In the genomic region with DNA sequence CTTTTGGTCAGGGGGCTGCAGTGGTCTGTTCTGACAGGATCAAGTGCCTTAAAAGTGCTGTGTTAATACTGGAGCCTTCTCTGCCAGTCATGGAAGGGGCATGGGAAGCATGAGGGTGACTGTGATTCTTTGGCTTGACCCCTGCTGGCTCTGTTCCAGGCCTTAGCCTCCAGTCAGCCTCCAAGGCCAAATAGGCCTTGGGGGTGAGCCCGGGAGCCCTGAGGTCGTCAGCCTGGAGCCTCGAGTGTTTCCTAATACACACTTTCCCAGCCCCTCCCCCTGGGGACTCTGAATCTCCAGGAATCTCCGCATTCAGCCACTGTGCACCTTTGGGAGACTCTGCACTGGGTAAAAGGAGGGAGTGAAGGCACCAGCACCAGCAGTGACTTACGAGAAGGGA, we compare ENCODE assay signal across 20 cellular contexts. TPM values are rescaled to one million over a fixed set of nuclear protein-coding genes. Genes with fewer than 3 reads are reported as not detected.
DNase-seq lines count a peak whose midpoint lies in the region; ATAC-seq, FAIRE-seq and TF ChIP-seq lines count a peak whose summit lies in the region.
"Had no signal": no experiment of that assay in that cellular context is flagged by ENCODE, and none has a peak within 500 bp of the region (broad histone marks: within the 10 kb centered on the region; RNA-seq: fewer than 3 reads in every experiment).

No MANE protein-coding gene starts in this region.

- H3K27me3 Mint-ChIP-seq in activated CD8-positive, alpha-beta T cell treated with anti-CD3 and anti-CD28 coated beads, Interleukin-2, amount 10 ng/mL, durations not matched to agents 7 days and 5 days (ENCODE audit: low read depth): no peaks in the 10 kb centered on the region
- H3K27me3 Mint-ChIP-seq in activated CD8-positive, alpha-beta T cell treated with anti-CD3 and anti-CD28 coated beads for 36 hours: no peaks in the 10 kb centered on the region
- H3K27me3 Mint-ChIP-seq in stimulated activated naive B cell treated with anti-CD40 and anti-IgM and Interleukin-4, amounts not matched to agents 10 μg/mL and 1 μg/mL and 100 μg/mL, for 72 hours: no peaks in the 10 kb centered on the region

- peak overlapping the region; percentile 98 for H3K27ac Mint-ChIP-seq in activated CD8-positive, alpha-beta T cell treated with anti-CD3 and anti-CD28 coated beads, Interleukin-2, amount 10 ng/mL, durations not matched to agents 7 days and 5 days
- H3K27ac Mint-ChIP-seq in activated CD8-positive, alpha-beta T cell treated with anti-CD3 and anti-CD28 coated beads for 36 hours: no peak overlapping the region
- H3K27ac Mint-ChIP-seq in stimulated activated naive B cell treated with anti-CD40 and anti-IgM and Interleukin-4, amounts not matched to agents 10 μg/mL and 1 μg/mL and 100 μg/mL, for 72 hours: peak overlapping the region; percentile 26

- peak overlapping the region; percentile 80 for H3K4me3 Mint-ChIP-seq in activated CD8-positive, alpha-beta T cell treated with anti-CD3 and anti-CD28 coated beads, Interleukin-2, amount 10 ng/mL, durations not matched to agents 7 days and 5 days
- H3K4me3 Mint-ChIP-seq in activated CD8-positive, alpha-beta T cell treated with anti-CD3 and anti-CD28 coated beads for 36 hours: no peak overlapping the region
- H3K4me3 Mint-ChIP-seq in stimulated activated naive B cell treated with anti-CD40 and anti-IgM and Interleukin-4, amounts not matched to agents 10 μg/mL and 1 μg/mL and 100 μg/mL, for 72 hours: no peak overlapping the region

- no peaks in the 10 kb centered on the region for H3K9me2 ChIP-seq in Karpas-422 (replicated peaks; ENCODE audit: insufficient read depth, low read length)
- no peaks in the 10 kb centered on the region for H3K9me2 ChIP-seq in hepatocyte (replicated peaks; ENCODE audit: insufficient read depth)

- H3K9ac ChIP-seq in Karpas-422 (ENCODE audit: low read length): no peak overlapping the region

- 79% methylated on average over 5 of the region's 5 CpGs for WGBS in hepatocyte (ENCODE audit: low lambda C conversion rate, missing lambda C conversion rate)

- H4K20me1 ChIP-seq in Karpas-422 (ENCODE audit: insufficient read depth, low read depth, low read length) (no peaks in the 10 kb centered on the region), hepatocyte (ENCODE audit: insufficient read depth, poor library complexity, severe bottlenecking) (no peaks in the 10 kb centered on the region)

- H2AFZ ChIP-seq in Karpas-422 (ENCODE audit: low read length): 0 out of 2 replicates have a peak overlapping the region, but pooled peaks have one; percentile 48
- H2AFZ ChIP-seq in hepatocyte: no peak overlapping the region

- intact Hi-C loops in activated CD8-positive, alpha-beta T cell treated with anti-CD3 and anti-CD28 coated beads for 36 hours (cut with micrococcal nuclease): no loop called here
- intact Hi-C loops in left lung (cut with DNase I): loop anchor here (10.0 kb wide), 2 partner anchors 165 to 275 kb away; no protein-coding TSS in a partner anchor

- H3K4me1 Mint-ChIP-seq in activated CD8-positive, alpha-beta T cell treated with anti-CD3 and anti-CD28 coated beads, Interleukin-2, amount 10 ng/mL, durations not matched to agents 7 days and 5 days (ENCODE audit: low read depth): peaks cover 81% of the 10 kb centered on the region
- H3K4me1 Mint-ChIP-seq in activated CD8-positive, alpha-beta T cell treated with anti-CD3 and anti-CD28 coated beads for 36 hours (ENCODE audit: low read depth): peaks cover 47% of the 10 kb centered on the region
- H3K4me1 Mint-ChIP-seq in stimulated activated naive B cell treated with anti-CD40 and anti-IgM and Interleukin-4, amounts not matched to agents 10 μg/mL and 1 μg/mL and 100 μg/mL, for 72 hours: peaks cover 21 to 27% of the 10 kb centered on the region in 2 donors

- POLR2A ChIA-PET in activated CD8-positive, alpha-beta T cell treated with anti-CD3 and anti-CD28 coated beads, Interleukin-2, amount 10 ng/mL, durations not matched to agents 7 days and 5 days (lab: Charles Lee): no interaction called here
- POLR2A ChIA-PET in activated CD8-positive, alpha-beta T cell treated with anti-CD3 and anti-CD28 coated beads for 36 hours (lab: Charles Lee): interaction anchor here (1.5 kb wide), 1 partner anchor 90 kb away, joined by 4 read pairs; no protein-coding TSS in a partner anchor

- no peaks in the 10 kb centered on the region for H3K9me3 Mint-ChIP-seq in activated CD8-positive, alpha-beta T cell treated with anti-CD3 and anti-CD28 coated beads, Interleukin-2, amount 10 ng/mL, durations not matched to agents 7 days and 5 days (ENCODE audit: insufficient read depth)
- no peaks in the 10 kb centered on the region for H3K9me3 Mint-ChIP-seq in activated CD8-positive, alpha-beta T cell treated with anti-CD3 and anti-CD28 coated beads for 36 hours
- H3K9me3 Mint-ChIP-seq in stimulated activated naive B cell treated with anti-CD40 and anti-IgM and Interleukin-4, amounts not matched to agents 10 μg/mL and 1 μg/mL and 100 μg/mL, for 72 hours: no peaks in the 10 kb centered on the region

- H3K27ac ChIP-seq in Karpas-422 (ENCODE audit: low read length): no peak overlapping the region
- H3K27ac ChIP-seq in hepatocyte: peak overlapping the region; percentile 93
- H3K27ac ChIP-seq in left lung: no peak overlapping the region
- H3K27ac ChIP-seq: foreskin keratinocyte, left ventricle myocardium inferior, SK-N-MC, upper lobe of right lung had no signal

- no peak overlapping the region for H3K4me2 ChIP-seq in Karpas-422 (ENCODE audit: low read depth, low read length, poor library complexity, severe bottlenecking)
- no peak overlapping the region for H3K4me2 ChIP-seq in hepatocyte

- no peak for DNase-seq in activated CD8-positive, alpha-beta T cell treated with anti-CD3 and anti-CD28 coated beads, Interleukin-2, amount 10 ng/mL, durations not matched to agents 7 days and 5 days
- DNase-seq in activated CD8-positive, alpha-beta T cell treated with anti-CD3 and anti-CD28 coated beads for 36 hours: no peak
- DNase-seq in Karpas-422: no peak
- DNase-seq in hepatocyte (ENCODE audit: low spot score): no peak
- DNase-seq in stimulated activated naive B cell treated with anti-CD40 and anti-IgM and Interleukin-4, amounts not matched to agents 10 μg/mL and 1 μg/mL and 100 μg/mL, for 72 hours: no peak
- DNase-seq in left lung: no peak
- DNase-seq in stimulated activated CD4-positive, alpha-beta T cell treated with anti-CD3 and anti-CD28 coated beads, Interleukin-2, amount 100 ng/mL, for 24 hours: no peak
- no peak for DNase-seq in GM12892 (ENCODE audit: insufficient read length)
- DNase-seq: activated CD4-positive, alpha-beta T cell treated with anti-CD3 and anti-CD28 coated beads, Interleukin-2, amount 50 U/mL, for 4 hours; foreskin keratinocyte; left ventricle myocardium inferior; NCI-H2171; NCI-H748 treated with DMSO at 0.1 percent for 48 hours; upper lobe of right lung had no signal

- no peak for TF ChIP-seq POLR2A in GM12892 (IDR thresholded peaks at IDR 0.05; ENCODE audit: low read depth, low read length)

- no peaks in the 10 kb centered on the region for H3K27me3 ChIP-seq in Karpas-422 (ENCODE audit: low read length)
- no peaks in the 10 kb centered on the region for H3K27me3 ChIP-seq in hepatocyte
- H3K27me3 ChIP-seq in left lung: no peaks in the 10 kb centered on the region
- H3K27me3 ChIP-seq: foreskin keratinocyte, upper lobe of right lung had no signal

- H3K4me3 ChIP-seq in Karpas-422 (ENCODE audit: low read length): no peak overlapping the region
- no peak overlapping the region for H3K4me3 ChIP-seq in hepatocyte
- no peak overlapping the region for H3K4me3 ChIP-seq in left lung
- H3K4me3 ChIP-seq: HAP-1, left ventricle myocardium inferior, SK-N-MC, upper lobe of right lung had no signal

- H3K36me3 Mint-ChIP-seq in activated CD8-positive, alpha-beta T cell treated with anti-CD3 and anti-CD28 coated beads, Interleukin-2, amount 10 ng/mL, durations not matched to agents 7 days and 5 days (ENCODE audit: low read depth): no peaks in the 10 kb centered on the region
- no peaks in the 10 kb centered on the region for H3K36me3 Mint-ChIP-seq in activated CD8-positive, alpha-beta T cell treated with anti-CD3 and anti-CD28 coated beads for 36 hours (ENCODE audit: low read depth)
- H3K36me3 Mint-ChIP-seq in stimulated activated naive B cell treated with anti-CD40 and anti-IgM and Interleukin-4, amounts not matched to agents 10 μg/mL and 1 μg/mL and 100 μg/mL, for 72 hours: no peaks in the 10 kb centered on the region

- CTCF ChIA-PET in activated CD8-positive, alpha-beta T cell treated with anti-CD3 and anti-CD28 coated beads, Interleukin-2, amount 10 ng/mL, durations not matched to agents 7 days and 5 days (lab: Charles Lee): interaction anchor here (1.5 to 5.1 kb wide), 4 partner anchors 8 to 163 kb away, joined by 6 to 35 read pairs (median 10); no protein-coding TSS in a partner anchor
- CTCF ChIA-PET in activated CD8-positive, alpha-beta T cell treated with anti-CD3 and anti-CD28 coated beads for 36 hours (lab: Charles Lee): interaction anchor here (1.2 to 3.2 kb wide), 5 partner anchors 8 to 225 kb away, joined by 3 to 12 read pairs (median 5); no protein-coding TSS in a partner anchor

- FAIRE-seq in GM12892 (lab: Jason Lieb, UNC): no peak
- FAIRE-seq: astrocyte, colon, RCC 7860 had no signal

- H3K4me1 ChIP-seq in Karpas-422 (ENCODE audit: low read length) (peaks cover 11% of the 10 kb centered on the region), hepatocyte (ENCODE audit: insufficient read depth) (peaks cover 6% of the 10 kb centered on the region), left lung (peaks cover 0 to 13% of the 10 kb centered on the region in 2 donors)
- H3K4me1 ChIP-seq: HAP-1 had no signal

- no peak for ATAC-seq in activated CD8-positive, alpha-beta T cell treated with anti-CD3 and anti-CD28 coated beads, Interleukin-2, amount 10 ng/mL, durations not matched to agents 7 days and 5 days
- ATAC-seq in activated CD8-positive, alpha-beta T cell treated with anti-CD3 and anti-CD28 coated beads for 36 hours: no peak
- no peak for ATAC-seq in stimulated activated naive B cell treated with anti-CD40 and anti-IgM and Interleukin-4, amounts not matched to agents 10 μg/mL and 1 μg/mL and 100 μg/mL, for 72 hours (replicated peaks)
- ATAC-seq in left lung: no peak
- ATAC-seq: foreskin keratinocyte had no signal

- H3K79me2 ChIP-seq in Karpas-422 (ENCODE audit: low read length) (no peaks in the 10 kb centered on the region), hepatocyte (no peaks in the 10 kb centered on the region)

- no peak for TF ChIP-seq CTCF in activated CD8-positive, alpha-beta T cell treated with anti-CD3 and anti-CD28 coated beads for 36 hours (IDR thresholded peaks at IDR 0.05)
- TF ChIP-seq CTCF in hepatocyte (IDR thresholded peaks at IDR 0.05; ENCODE audit: poor library complexity) (no peak), left lung (IDR thresholded peaks at IDR 0.05) (no peak)

- H3K36me3 ChIP-seq in Karpas-422 (ENCODE audit: insufficient read depth, low read length) (no peaks in the 10 kb centered on the region), hepatocyte (replicated peaks; ENCODE audit: insufficient read depth, low read depth) (no peaks in the 10 kb centered on the region), left lung (no peaks in the 10 kb centered on the region)
- H3K36me3 ChIP-seq: HAP-1, left ventricle myocardium inferior, upper lobe of right lung had no signal

- no peaks in the 10 kb centered on the region for H3K9me3 ChIP-seq in Karpas-422 (ENCODE audit: low read length)
- H3K9me3 ChIP-seq in hepatocyte (ENCODE audit: low read depth): no peaks in the 10 kb centered on the region
- H3K9me3 ChIP-seq in left lung: no peaks in the 10 kb centered on the region
- H3K9me3 ChIP-seq: HAP-1, left ventricle myocardium inferior, upper lobe of right lung had no signal

RNA-seq across cellular contexts. Expression of gene HKDC1, which starts 10.0 kb away (rescaled TPM):
- 1 to 10 TPM; 1.4 to 1.8 TPM for total RNA-seq in activated CD8-positive, alpha-beta T cell treated with anti-CD3 and anti-CD28 coated beads, Interleukin-2, amount 10 ng/mL, durations not matched to agents 7 days and 5 days
- total RNA-seq in activated CD8-positive, alpha-beta T cell treated with anti-CD3 and anti-CD28 coated beads for 36 hours: under 1 TPM in 1 of 2 experiments, not detected in 1; 0.40 TPM
- total RNA-seq in Karpas-422 (2014; rRNA removed; shearing (Covaris generic); ENCODE audit: low replicate concordance): not detected in 2 replicates
- total RNA-seq in hepatocyte: 27.7 and 27.9 TPM in 2 replicates
- polyA plus RNA-seq in hepatocyte: 19.5 and 23.6 TPM in 2 replicates
- 1 to 10 TPM; 4.5 to 9.7 TPM for total RNA-seq in left lung
- 0.06 TPM for polyA plus RNA-seq in GM12892 (2012; ENCODE audit: missing spikeins)
- total RNA-seq: left ventricle myocardium inferior, skeletal muscle tissue had no signal

RNA-seq across cellular contexts. Expression of gene HK1, which starts 48.2 kb away (rescaled TPM):
- total RNA-seq in activated CD8-positive, alpha-beta T cell treated with anti-CD3 and anti-CD28 coated beads, Interleukin-2, amount 10 ng/mL, durations not matched to agents 7 days and 5 days: 100 to 1,000 TPM; 153 to 154 TPM
- total RNA-seq in activated CD8-positive, alpha-beta T cell treated with anti-CD3 and anti-CD28 coated beads for 36 hours: 100 to 1,000 TPM; 314 to 325 TPM
- 54.6 and 86.5 TPM in 2 replicates for total RNA-seq in Karpas-422 (2014; rRNA removed; shearing (Covaris generic); ENCODE audit: low replicate concordance)
- total RNA-seq in hepatocyte: 24.3 and 31.1 TPM in 2 replicates
- 42.5 and 55.4 TPM in 2 replicates for polyA plus RNA-seq in hepatocyte
- total RNA-seq in left lung: 100 to 1,000 TPM in 1 of 2 donors, 10 to 100 TPM in 1; 88.8 to 126 TPM
- polyA plus RNA-seq in GM12892 (2012; ENCODE audit: missing spikeins): 60.7 TPM

RNA-seq across cellular contexts. Expression of gene SUPV3L1, which starts 50.1 kb away (rescaled TPM):
- 10 to 100 TPM; 35.5 to 36.8 TPM for total RNA-seq in activated CD8-positive, alpha-beta T cell treated with anti-CD3 and anti-CD28 coated beads, Interleukin-2, amount 10 ng/mL, durations not matched to agents 7 days and 5 days
- 10 to 100 TPM; 37.6 to 42.7 TPM for total RNA-seq in activated CD8-positive, alpha-beta T cell treated with anti-CD3 and anti-CD28 coated beads for 36 hours
- total RNA-seq in Karpas-422 (2014; rRNA removed; shearing (Covaris generic); ENCODE audit: low replicate concordance): 37.6 and 42.0 TPM in 2 replicates
- total RNA-seq in hepatocyte (25.2 and 27.6 TPM in 2 replicates), left lung (10 to 100 TPM; 15.8 to 22.3 TPM)
- 25.9 and 27.9 TPM in 2 replicates for polyA plus RNA-seq in hepatocyte
- polyA plus RNA-seq in GM12892 (2012; ENCODE audit: missing spikeins): 29.7 TPM
